14 cellular contexts compared by ENCODE assay signal in genomic region chr5:149641600-149641999, GRCh38.
"Had no signal": no experiment of that assay in that cellular context is flagged by ENCODE, and none has a peak within 500 bp of the region (broad histone marks: within the 10 kb centered on the region; RNA-seq: fewer than 3 reads in every experiment).

No MANE protein-coding gene starts in this region.

- H3K36me3 Mint-ChIP-seq: natural killer cell had no signal

- H3K36me3 ChIP-seq: neutrophil, thoracic aorta had no signal

- H3K9me3 ChIP-seq: mucosa of descending colon, neutrophil, thoracic aorta had no signal

- H3K27ac ChIP-seq: neutrophil, thoracic aorta had no signal

- H3K4me3 Mint-ChIP-seq: natural killer cell; stimulated activated naive CD8-positive, alpha-beta T cell treated with anti-CD3 and anti-CD28 coated beads, Interleukin-15, amount 100 ng/mL, for 72 hours had no signal

- H3K9me3 Mint-ChIP-seq: natural killer cell; stimulated activated naive CD8-positive, alpha-beta T cell treated with anti-CD3 and anti-CD28 coated beads, Interleukin-15, amount 100 ng/mL, for 72 hours had no signal

- H3K27me3 Mint-ChIP-seq: stimulated activated naive CD8-positive, alpha-beta T cell treated with anti-CD3 and anti-CD28 coated beads, Interleukin-15, amount 100 ng/mL, for 72 hours had no signal

- H3K27ac Mint-ChIP-seq: natural killer cell; stimulated activated naive CD8-positive, alpha-beta T cell treated with anti-CD3 and anti-CD28 coated beads, Interleukin-15, amount 100 ng/mL, for 72 hours had no signal

- H3K4me3 ChIP-seq: hepatocyte, mucosa of descending colon, thoracic aorta had no signal

- ATAC-seq: natural killer cell; stimulated activated naive CD8-positive, alpha-beta T cell treated with anti-CD3 and anti-CD28 coated beads, Interleukin-15, amount 100 ng/mL, for 72 hours had no signal

- H3K27me3 ChIP-seq: hepatocyte, neutrophil had no signal

- DNase-seq: activated naive CD4-positive, alpha-beta T cell; activated T-cell treated with anti-CD3 and anti-CD28 coated beads for 4 hours; aorta; cerebellar nuclear complex; dermis blood vessel endothelial cell; islet precursor cell; natural killer cell; right cardiac atrium; stimulated activated naive CD8-positive, alpha-beta T cell treated with anti-CD3 and anti-CD28 coated beads, Interleukin-15, amount 100 ng/mL, for 72 hours; T-helper 2 cell had no signal
